1 cellular context compared by ENCODE assay signal in genomic region chr20:5119435-5120188, GRCh38.
A peak's percentile ranks its signal among the peaks of the same experiment; 100 is the strongest.
TF ChIP-seq lines count a peak whose summit lies in the region.

Gene PCNA, minus strand, starts transcription at chr20:5119958. Its CDS starts 160 bp downstream, at chr20:5119798.

TF ChIP-seq in HepG2, 621 proteins besides CTCF, POLR2A, EP300 and RAD21 (continued from another document and continues in another):
- TF ChIP-seq ZZZ3 (CRISPR knock-in tag; IDR thresholded peaks at IDR 0.05; ENCODE audit: borderline replicate concordance) (peak; percentile 80), SIX4 (CRISPR knock-in tag; IDR thresholded peaks at IDR 0.05) (no peak; the same call in 1 of the 2 replicates), KLF16 (CRISPR knock-in tag; IDR thresholded peaks at IDR 0.05) (peak; percentile 85 to 96), ZNF329 (CRISPR knock-in tag; IDR thresholded peaks at IDR 0.05; ENCODE audit: low read depth) (peak; percentile 87), ZNF124 (CRISPR knock-in tag; IDR thresholded peaks at IDR 0.05) (peak; percentile 92), HBP1 (CRISPR knock-in tag; IDR thresholded peaks at IDR 0.05; ENCODE audit: low read depth) (peak; percentile 92), SAP130 (CRISPR knock-in tag; IDR thresholded peaks at IDR 0.05; ENCODE audit: low read depth) (peak; percentile 97), TEAD2 (CRISPR knock-in tag; IDR thresholded peaks at IDR 0.05) (peak; percentile 90; the same call in 1 of the 2 replicates), ZNF616 (CRISPR knock-in tag; IDR thresholded peaks at IDR 0.05; ENCODE audit: low read depth) (peak; percentile 97), NBN (conservative IDR thresholded peaks at IDR 0.05) (no peak), MYNN (CRISPR knock-in tag; IDR thresholded peaks at IDR 0.05; ENCODE audit: low read depth) (peak; percentile 88; the same call in 1 of the 2 replicates), MAFK (conservative IDR thresholded peaks at IDR 0.05 in 1 of 2, IDR thresholded peaks at IDR 0.05 in 1 of 2; ENCODE audit: low read length in 2 of 2) (no peak), FOXP4 (CRISPR knock-in tag; IDR thresholded peaks at IDR 0.05) (peak; percentile 77), KDM1A (CRISPR knock-in tag; IDR thresholded peaks at IDR 0.05) (peak; percentile 47), HNRNPH1 (optimal IDR thresholded peaks at IDR 0.05; ENCODE audit: low read depth, low read length) (no peak), ZNF572 (CRISPR knock-in tag; IDR thresholded peaks at IDR 0.05) (no peak; the same call in 1 of the 2 replicates), RCOR2 (CRISPR knock-in tag; IDR thresholded peaks at IDR 0.05) (peak; percentile 55; the same call in 1 of the 2 replicates), ZNF576 (CRISPR knock-in tag; IDR thresholded peaks at IDR 0.05) (peak; percentile 14), FOXO4 (CRISPR knock-in tag; conservative IDR thresholded peaks at IDR 0.05) (peak; percentile 99; the same call in 1 of the 2 replicates), SSRP1 (CRISPR knock-in tag; IDR thresholded peaks at IDR 0.05) (peak; percentile 53; the same call in 1 of the 2 replicates), ZFP91 (CRISPR knock-in tag; IDR thresholded peaks at IDR 0.05; ENCODE audit: borderline replicate concordance) (peak; percentile 98), PPARG (CRISPR knock-in tag; conservative IDR thresholded peaks at IDR 0.05) (no peak; the same call in none of the 2 replicates), TBX3 (IDR thresholded peaks at IDR 0.05; ENCODE audit: borderline replicate concordance) (peak; percentile 80), ZNF224 (CRISPR knock-in tag; IDR thresholded peaks at IDR 0.05) (peak; percentile 99), ZNF207 (IDR thresholded peaks at IDR 0.05; ENCODE audit: borderline replicate concordance) (peak; percentile 93; the same call in 1 of the 2 replicates), GTF2F1 (IDR thresholded peaks at IDR 0.05; ENCODE audit: low read length) (no peak; the same call in 1 of the 2 replicates), RFXANK (CRISPR knock-in tag; IDR thresholded peaks at IDR 0.05) (peak; percentile 73; the same call in 1 of the 2 replicates), NFIC (IDR thresholded peaks at IDR 0.05; ENCODE audit: low read length) (no peak; the same call in 1 of the 2 replicates), ZNF121 (CRISPR knock-in tag; IDR thresholded peaks at IDR 0.05) (peak; percentile 4; the same call in 1 of the 2 replicates), ZNF652 (CRISPR knock-in tag; IDR thresholded peaks at IDR 0.05; ENCODE audit: borderline replicate concordance, low read depth) (no peak), MYPOP (CRISPR knock-in tag; IDR thresholded peaks at IDR 0.05) (peak; percentile 97), ZNF335 (CRISPR knock-in tag; IDR thresholded peaks at IDR 0.05) (0 out of 2 replicates have a peak, but pooled peaks have one; percentile 82), DZIP1 (CRISPR knock-in tag; IDR thresholded peaks at IDR 0.05) (peak; percentile 100), PITX1 (CRISPR knock-in tag; IDR thresholded peaks at IDR 0.05) (peak; percentile 16), KDM3A (CRISPR knock-in tag; IDR thresholded peaks at IDR 0.05; ENCODE audit: low read depth) (peak; percentile 70; the same call in 1 of the 2 replicates), SP4 (CRISPR knock-in tag; IDR thresholded peaks at IDR 0.05) (peak; percentile 98), ZNF101 (CRISPR knock-in tag; IDR thresholded peaks at IDR 0.05; ENCODE audit: borderline replicate concordance, low read depth) (no peak; the same call in none of the 2 replicates), ZNF704 (CRISPR knock-in tag; IDR thresholded peaks at IDR 0.05; ENCODE audit: borderline replicate concordance) (peak; percentile 100), REPIN1 (CRISPR knock-in tag; IDR thresholded peaks at IDR 0.05; ENCODE audit: borderline replicate concordance, low read depth) (peak; percentile 93), HDAC1 (CRISPR knock-in tag; IDR thresholded peaks at IDR 0.05) (peak; percentile 99), NFYC (CRISPR knock-in tag; IDR thresholded peaks at IDR 0.05) (peak; percentile 95), MBNL3 (CRISPR knock-in tag; conservative IDR thresholded peaks at IDR 0.05) (no peak), GMEB1 (CRISPR knock-in tag; IDR thresholded peaks at IDR 0.05; ENCODE audit: borderline replicate concordance) (peak; percentile 100), FOXA3 (CRISPR knock-in tag; IDR thresholded peaks at IDR 0.05) (peak; percentile 61), ZSCAN5A (CRISPR knock-in tag; IDR thresholded peaks at IDR 0.05; ENCODE audit: borderline replicate concordance) (peak; percentile 97), SRY (CRISPR knock-in tag; IDR thresholded peaks at IDR 0.05) (peak; percentile 99)
